Comparison of ENCODE assay signal across 19 cellular contexts in genomic region chr1:70164350-70164749, GRCh38. TPM values are rescaled to one million over a fixed set of nuclear protein-coding genes. Genes with fewer than 3 reads are reported as not detected.
DNase-seq lines count a peak whose midpoint lies in the region; ATAC-seq, FAIRE-seq and TF ChIP-seq lines count a peak whose summit lies in the region.
"Had no signal": no experiment of that assay in that cellular context is flagged by ENCODE, and none has a peak within 500 bp of the region (broad histone marks: within the 10 kb centered on the region; RNA-seq: fewer than 3 reads in every experiment).

No MANE protein-coding gene starts in this region.

- peaks cover 0 to 6% (median 0%) of the 10 kb centered on the region in 11 experiments; a peak in 1 of 22 replicates for H3K9me3 ChIP-seq in BLaER1 treated with 17β-estradiol and CSF1 and Interleukin-3, amounts not matched to agents 10 nM and 100 nM (replicated peaks in 1 of 11)
- H3K9me3 ChIP-seq in GM12878 (replicated peaks; ENCODE audit: control insufficient read depth, insufficient read depth, low read length) = no peaks in the 10 kb centered on the region
- H3K9me3 ChIP-seq: BE2C had no signal

- WGBS in GM12878 (ENCODE audit: insufficient coverage, insufficient replicate concordance, low lambda C conversion rate, missing lambda C conversion rate) = 82% methylated on average over 4 of the region's 4 CpGs

- TF ChIP-seq EP300 in GM12878 (IDR thresholded peaks at IDR 0.05; ENCODE audit: borderline replicate concordance in 1 of 2, control insufficient read depth in 1 of 2, low read depth in 2 of 2, low read length in 2 of 2) = no peak

- CTCF ChIA-PET in GM12878 (lab: Yijun Ruan, JAX) = interaction anchor here (1.2 kb wide), 1 partner anchor 10 kb away, joined by 4 read pairs; no protein-coding TSS in a partner anchor

- peaks cover 0 to 6% (median 0%) of the 10 kb centered on the region in 11 experiments; a peak in 1 of 22 replicates for H3K27me3 ChIP-seq in BLaER1 treated with 17β-estradiol and CSF1 and Interleukin-3, amounts not matched to agents 10 nM and 100 nM
- no peaks in the 10 kb centered on the region for H3K27me3 ChIP-seq in GM12878 (replicated peaks in 1 of 2; ENCODE audit: control insufficient read depth in 2 of 2, insufficient read depth in 2 of 2, low read length in 1 of 2)
- H3K27me3 ChIP-seq: BE2C had no signal

- no peak for TF ChIP-seq RAD21 in GM12878 (IDR thresholded peaks at IDR 0.05; ENCODE audit: insufficient read depth, low read depth, low read length)

- FAIRE-seq in GM12878 (lab: Jason Lieb, UNC) (no peak), D721Med (lab: Jason Lieb, UNC) (no peak)
- FAIRE-seq: G401.6, GM12892, GM18507 had no signal

- POLR2A ChIA-PET in GM12878 (lab: Charles Lee) = no interaction called here

- in situ Hi-C loops in GM12878 (cut with MboI) = no loop called here

- H4K20me1 ChIP-seq in BLaER1 treated with 17β-estradiol and CSF1 and Interleukin-3, amounts not matched to agents 10 nM and 100 nM = peaks cover 0 to 56% (median 11%) of the 10 kb centered on the region in 11 experiments; a peak in 11 of 22 replicates
- no peaks in the 10 kb centered on the region for H4K20me1 ChIP-seq in GM12878 (ENCODE audit: control insufficient read depth, insufficient read depth)

- peak; percentile 54 for ATAC-seq in GM18907 (IDR thresholded peaks at IDR 0.05; ENCODE audit: unreplicated experiment)
- ATAC-seq in HG03432 (IDR thresholded peaks at IDR 0.05; ENCODE audit: unreplicated experiment) = peak; percentile 46
- ATAC-seq in GM12878 = peak; percentile 39
- ATAC-seq in HG03342 (IDR thresholded peaks at IDR 0.05; ENCODE audit: unreplicated experiment) = no peak

- BruUV-seq in GM12878 (replicated peaks; lab: Mats Ljungman, UMichigan) = no TSS peak

- SMC1A ChIA-PET in GM12878 (lab: Charles Lee; ENCODE audit: uncharacterized antibody, unreplicated experiment) = interaction anchor here (1.0 kb wide), 1 partner anchor 27 kb away, joined by 4 read pairs; no protein-coding TSS in a partner anchor

- no peak overlapping the region for H2AFZ ChIP-seq in GM12878 (ENCODE audit: control insufficient read depth, low read depth, low read length)

- no peak overlapping the region for H3K27ac ChIP-seq in BLaER1 treated with 17β-estradiol and CSF1 and Interleukin-3, amounts not matched to agents 10 nM and 100 nM
- H3K27ac ChIP-seq in GM12878 (ENCODE audit: control insufficient read depth, insufficient read depth) = no peak overlapping the region

- no peak overlapping the region for H3K9ac ChIP-seq in BLaER1 treated with 17β-estradiol and CSF1 and Interleukin-3, amounts not matched to agents 10 nM and 100 nM
- no peak overlapping the region for H3K9ac ChIP-seq in GM12878 (ENCODE audit: control insufficient read depth, insufficient read depth, low read length)

- DNase-seq in GM12878 (ENCODE audit: low read depth, low spot score) (peak; percentile 1), D721Med (ENCODE audit: insufficient read length, low spot score) (no peak), NCI-H69 (lab: John Stamatoyannopoulos, UW) (no peak)
- no peak for DNase-seq in activated CD4-positive, CD25-positive, alpha-beta regulatory T cell (lab: John Stamatoyannopoulos, UW)
- DNase-seq: 8988T; ACHN; BE2C; C1 segment of cervical spinal cord; CD4-positive, CD25-positive, alpha-beta regulatory T cell; CD8-positive, alpha-beta memory T cell; DMS79 treated with DMSO at 0.1 percent for 48 hours; GF-D8 had no signal

- H3K79me2 ChIP-seq in GM12878 (ENCODE audit: control insufficient read depth, insufficient read depth, low read length) = no peaks in the 10 kb centered on the region

- H3K36me3 ChIP-seq in BLaER1 treated with 17β-estradiol and CSF1 and Interleukin-3, amounts not matched to agents 10 nM and 100 nM = peaks cover 17 to 78% (median 31%) of the 10 kb centered on the region in 11 experiments
- H3K36me3 ChIP-seq in GM12878 (ENCODE audit: control insufficient read depth in 2 of 2, insufficient read depth in 2 of 2, low read length in 1 of 2) = peaks cover 1 to 3% of the 10 kb centered on the region in 2 experiments; a peak in 3 of 4 replicates
- H3K36me3 ChIP-seq: BE2C had no signal

- intact Hi-C loops in GM12878 (cut with micrococcal nuclease; ENCODE audit: unreplicated experiment) = no loop called here

- no peak for TF ChIP-seq CTCF in GM12878 (IDR thresholded peaks at IDR 0.05 in 2 of 3, conservative IDR thresholded peaks at IDR 0.05 in 1 of 3; ENCODE audit: control insufficient read depth in 2 of 3, extremely low read depth in 1 of 3, insufficient read depth in 1 of 3, low read depth in 3 of 3, low read length in 3 of 3)
- no peak for TF ChIP-seq CTCF in D721Med (IDR thresholded peaks at IDR 0.05; ENCODE audit: insufficient read depth, missing control alignments)

- RAD21 ChIA-PET in GM12878 (lab: Charles Lee; ENCODE audit: unreplicated experiment) = no interaction called here

- no peak for TF ChIP-seq POLR2A in GM12878 (IDR thresholded peaks at IDR 0.05; ENCODE audit: low read depth, low read length)

- H3K4me2 ChIP-seq in BLaER1 treated with 17β-estradiol and CSF1 and Interleukin-3, amounts not matched to agents 10 nM and 100 nM = peak overlapping the region in 8 of 11 experiments; percentile 44 to 74 (median 68); a peak in 16 of 22 replicates
- no peak overlapping the region for H3K4me2 ChIP-seq in GM12878 (ENCODE audit: control insufficient read depth, insufficient read depth)

- peaks cover 0 to 24% (median 12%) of the 10 kb centered on the region in 10 experiments; a peak in 14 of 20 replicates for H3K4me1 ChIP-seq in BLaER1 treated with 17β-estradiol and CSF1 and Interleukin-3, amounts not matched to agents 10 nM and 100 nM
- no peaks in the 10 kb centered on the region for H3K4me1 ChIP-seq in GM12878 (ENCODE audit: control insufficient read depth, insufficient read depth, low read length)
- H3K4me1 ChIP-seq: BE2C had no signal

- no peak overlapping the region for H3K4me3 ChIP-seq in BLaER1 treated with 17β-estradiol and CSF1 and Interleukin-3, amounts not matched to agents 10 nM and 100 nM
- no peak overlapping the region for H3K4me3 ChIP-seq in GM12878

TF ChIP-seq in GM12878, 131 proteins besides CTCF, POLR2A, EP300 and RAD21:
- TF ChIP-seq TCF7 (IDR thresholded peaks at IDR 0.05; ENCODE audit: borderline replicate concordance) (no peak), POLR2AphosphoS5 (IDR thresholded peaks at IDR 0.05; ENCODE audit: low read length) (no peak), SMARCA5 (IDR thresholded peaks at IDR 0.05) (no peak), MLLT1 (IDR thresholded peaks at IDR 0.05) (no peak), ATF7 (IDR thresholded peaks at IDR 0.05; ENCODE audit: low read depth) (no peak), MYB (IDR thresholded peaks at IDR 0.05; ENCODE audit: borderline replicate concordance, low read depth, low read length) (no peak), YBX1 (IDR thresholded peaks at IDR 0.05) (no peak), ZNF622 (IDR thresholded peaks at IDR 0.05) (no peak)

RNA-seq across cellular contexts. Expression of gene LRRC40, which starts 41.0 kb away (rescaled TPM):
- total RNA-seq in GM12878 (2013; cell fraction: nucleolus; rRNA removed) = 38.1 and 39.8 TPM in 2 replicates
- total RNA-seq in GM12878 (2014; rRNA removed) (27.5 and 32.5 TPM in 2 replicates), GM12878 (2014; rRNA removed; fragmentation: Illumina TruSeq; extraction: Trizol) (39.1 and 39.4 TPM in 2 replicates), GM12878 (2021) (21.4 and 22.0 TPM in 2 replicates)
- 5.4 TPM for polyA plus RNA-seq in GM12878 (2011; ENCODE audit: low read depth)
- polyA plus RNA-seq in GM12878 (2011; rRNA removed) (29.4 and 55.8 TPM in 2 replicates), GM12878 (2014; fragmentation: Illumina TruSeq; extraction: Trizol) (34.2 and 48.0 TPM in 2 replicates), GM12878 (2014; fragmentation: Nextera tagmentation; extraction: Ambion mirVana) (10 to 100 TPM; 26.1 to 44.3 TPM), GM12878 (2014; rRNA removed) (15.7 and 19.5 TPM in 2 replicates), GM12878 (2016; fragmentation: Nextera tagmentation; extraction: Ambion mirVana) (10 to 100 TPM; 32.4 to 34.5 TPM)
- 7.7 and 9.6 TPM in 2 replicates for polyA plus RNA-seq in GM12878 (2011; cell fraction: cytosol; rRNA removed)
- polyA plus RNA-seq in GM12878 (2011; cell fraction: nucleus; rRNA removed) = 11.3 and 16.7 TPM in 2 replicates
- 9.2 and 12.6 TPM in 2 replicates for polyA plus RNA-seq in GM12878 (2012)
- polyA minus RNA-seq in GM12878 (2011; rRNA and poly(A)+ RNA removed) = 12.5 and 14.3 TPM in 2 replicates
- polyA minus RNA-seq in GM12878 (2011; cell fraction: cytosol; rRNA and poly(A)+ RNA removed) = 8.0 and 8.7 TPM in 2 replicates
- 9.9 and 10.9 TPM in 2 replicates for polyA minus RNA-seq in GM12878 (2011; cell fraction: nucleus; rRNA and poly(A)+ RNA removed)

RNA-seq across cellular contexts. Expression of gene SRSF11, which starts 56.8 kb away (rescaled TPM):
- 679 and 699 TPM in 2 replicates for total RNA-seq in GM12878 (2013; cell fraction: nucleolus; rRNA removed)
- total RNA-seq in GM12878 (2014; rRNA removed) = 143 and 161 TPM in 2 replicates
- 206 and 215 TPM in 2 replicates for total RNA-seq in GM12878 (2014; rRNA removed; fragmentation: Illumina TruSeq; extraction: Trizol)
- 139 and 144 TPM in 2 replicates for total RNA-seq in GM12878 (2021)
- polyA plus RNA-seq in GM12878 (2011; ENCODE audit: low read depth) = 67.0 TPM
- polyA plus RNA-seq in GM12878 (2011; rRNA removed) = 424 and 447 TPM in 2 replicates
- 210 and 228 TPM in 2 replicates for polyA plus RNA-seq in GM12878 (2011; cell fraction: cytosol; rRNA removed)
- polyA plus RNA-seq in GM12878 (2011; cell fraction: nucleus; rRNA removed) = 782 and 792 TPM in 2 replicates
- polyA plus RNA-seq in GM12878 (2012) = 144 and 155 TPM in 2 replicates
- 267 and 397 TPM in 2 replicates for polyA plus RNA-seq in GM12878 (2014; fragmentation: Illumina TruSeq; extraction: Trizol)
- polyA plus RNA-seq in GM12878 (2014; fragmentation: Nextera tagmentation; extraction: Ambion mirVana) = 100 to 1,000 TPM in 1 of 2 experiments, 10 to 100 TPM in 1; 83.0 to 109 TPM
- polyA plus RNA-seq in GM12878 (2014; rRNA removed) = 185 and 210 TPM in 2 replicates
- polyA plus RNA-seq in GM12878 (2016; fragmentation: Nextera tagmentation; extraction: Ambion mirVana) = 100 to 1,000 TPM; 207 to 219 TPM
- 241 and 282 TPM in 2 replicates for polyA minus RNA-seq in GM12878 (2011; rRNA and poly(A)+ RNA removed)
- 69.1 and 84.6 TPM in 2 replicates for polyA minus RNA-seq in GM12878 (2011; cell fraction: cytosol; rRNA and poly(A)+ RNA removed)
- polyA minus RNA-seq in GM12878 (2011; cell fraction: nucleus; rRNA and poly(A)+ RNA removed) = 291 and 367 TPM in 2 replicates
